ENCODE assay signal across 26 cellular contexts in genomic region chr20:53002786-53003185, GRCh38. TPM values are rescaled to one million over a fixed set of nuclear protein-coding genes. Genes with fewer than 3 reads are reported as not detected.
A peak's percentile ranks its signal among the peaks of the same experiment; 100 is the strongest.
DNase-seq lines count a peak whose midpoint lies in the region; ATAC-seq and TF ChIP-seq lines count a peak whose summit lies in the region.
"Had no signal": no experiment of that assay in that cellular context is flagged by ENCODE, and none has a peak within 500 bp of the region (broad histone marks: within the 10 kb centered on the region; RNA-seq: fewer than 3 reads in every experiment).

No MANE protein-coding gene starts in this region.

- H3K4me2 ChIP-seq in GM23248 (ENCODE audit: unreplicated experiment) (no peak overlapping the region), neural progenitor cell (no peak overlapping the region)
- H3K4me2 ChIP-seq: KMS-11, smooth muscle cell had no signal

- peaks cover 24% of the 10 kb centered on the region for H3K36me3 Mint-ChIP-seq in activated CD4-positive, alpha-beta T cell treated with anti-CD3 and anti-CD28 coated beads, Interleukin-2, amount 10 ng/mL, durations not matched to agents 24 days and 14 days (ENCODE audit: low read depth)
- H3K36me3 Mint-ChIP-seq in activated T-helper 1 cell treated with anti-CD3 and anti-CD28 coated beads, Interleukin-12 subunit alpha, Interleukin-12 subunit beta, Interleukin-2, Interleukin-4 antibody, amounts not matched to agents 30 ng/mL and 10 ng/mL and 1 ng/mL, durations not matched to agents 14 hours and 24 hours and 36 hours (ENCODE audit: low read depth), result peaks cover 28% of the 10 kb centered on the region
- H3K36me3 Mint-ChIP-seq in nephron (ENCODE audit: low read depth) (peaks cover 3% of the 10 kb centered on the region), neural progenitor cell (no peaks in the 10 kb centered on the region)
- H3K36me3 Mint-ChIP-seq: stimulated activated naive B cell treated with anti-CD40 and anti-IgM and Interleukin-4, amounts not matched to agents 10 μg/mL and 1 μg/mL and 100 μg/mL, for 72 hours had no signal

- intact Hi-C loops in activated CD4-positive, alpha-beta T cell treated with anti-CD3 and anti-CD28 coated beads, Interleukin-2, amount 10 ng/mL, durations not matched to agents 24 days and 14 days (cut with micrococcal nuclease), result no loop called here
- intact Hi-C loops in activated T-helper 1 cell treated with anti-CD3 and anti-CD28 coated beads, Interleukin-12 subunit alpha, Interleukin-12 subunit beta, Interleukin-2, Interleukin-4 antibody, amounts not matched to agents 30 ng/mL and 10 ng/mL and 1 ng/mL, durations not matched to agents 14 hours and 24 hours and 36 hours (cut with micrococcal nuclease), result no loop called here

- H3K27me3 ChIP-seq in GM23248 (replicated peaks; ENCODE audit: insufficient read depth), result no peaks in the 10 kb centered on the region
- H3K27me3 ChIP-seq in neural progenitor cell, result no peaks in the 10 kb centered on the region
- H3K27me3 ChIP-seq: body of pancreas, SJSA1, suprapubic skin had no signal

- no peaks in the 10 kb centered on the region for H3K27me3 Mint-ChIP-seq in activated CD4-positive, alpha-beta T cell treated with anti-CD3 and anti-CD28 coated beads, Interleukin-2, amount 10 ng/mL, durations not matched to agents 24 days and 14 days
- no peaks in the 10 kb centered on the region for H3K27me3 Mint-ChIP-seq in activated T-helper 1 cell treated with anti-CD3 and anti-CD28 coated beads, Interleukin-12 subunit alpha, Interleukin-12 subunit beta, Interleukin-2, Interleukin-4 antibody, amounts not matched to agents 30 ng/mL and 10 ng/mL and 1 ng/mL, durations not matched to agents 14 hours and 24 hours and 36 hours (ENCODE audit: insufficient read depth)
- H3K27me3 Mint-ChIP-seq in nephron (ENCODE audit: low read depth), result peaks cover 3% of the 10 kb centered on the region
- no peaks in the 10 kb centered on the region for H3K27me3 Mint-ChIP-seq in neural progenitor cell (ENCODE audit: insufficient read depth, low read depth)

- H3K9ac ChIP-seq in GM23248 (no peak overlapping the region), neural progenitor cell (no peak overlapping the region)
- H3K9ac ChIP-seq: KMS-11 had no signal

- no peaks in the 10 kb centered on the region for H3K9me2 ChIP-seq in GM23248 (ENCODE audit: insufficient read depth)

- H3K27ac ChIP-seq in GM23248 (peak overlapping the region; percentile 31; the same call in 1 of the 2 replicates), neural progenitor cell (no peak overlapping the region)
- H3K27ac ChIP-seq: body of pancreas, epithelial cell of prostate, KMS-11, SJSA1, suprapubic skin, VCaP had no signal

- H3F3A ChIP-seq in GM23248 (ENCODE audit: insufficient read depth), result no peaks in the 10 kb centered on the region
- H3F3A ChIP-seq in neural progenitor cell (ENCODE audit: low read depth), result no peaks in the 10 kb centered on the region

- H3K9me3 ChIP-seq in GM23248 (ENCODE audit: low read depth) (no peaks in the 10 kb centered on the region), neural progenitor cell (ENCODE audit: low read depth) (no peaks in the 10 kb centered on the region)
- H3K9me3 ChIP-seq: body of pancreas, SJSA1, suprapubic skin had no signal

- peak overlapping the region; percentile 77 for H3K27ac Mint-ChIP-seq in activated CD4-positive, alpha-beta T cell treated with anti-CD3 and anti-CD28 coated beads, Interleukin-2, amount 10 ng/mL, durations not matched to agents 24 days and 14 days
- H3K27ac Mint-ChIP-seq in activated T-helper 1 cell treated with anti-CD3 and anti-CD28 coated beads, Interleukin-12 subunit alpha, Interleukin-12 subunit beta, Interleukin-2, Interleukin-4 antibody, amounts not matched to agents 30 ng/mL and 10 ng/mL and 1 ng/mL, durations not matched to agents 14 hours and 24 hours and 36 hours, result peak overlapping the region; percentile 30
- H3K27ac Mint-ChIP-seq in nephron, result peak overlapping the region; percentile 70 to 90 (median 79)
- no peak overlapping the region for H3K27ac Mint-ChIP-seq in neural progenitor cell

- H3K4me1 ChIP-seq in GM23248 (ENCODE audit: insufficient read depth), result 0 out of 2 replicates have a peak, but pooled peaks cover 10% of the 10 kb centered on the region
- H3K4me1 ChIP-seq in neural progenitor cell, result peaks cover 19% of the 10 kb centered on the region
- H3K4me1 ChIP-seq: body of pancreas, SJSA1 had no signal

- no peak for DNase-seq in activated CD4-positive, alpha-beta T cell treated with anti-CD3 and anti-CD28 coated beads, Interleukin-2, amount 10 ng/mL, durations not matched to agents 24 days and 14 days
- DNase-seq in activated CD4-positive, alpha-beta T cell treated with anti-CD3 and anti-CD28 coated beads for 48 hours, result no peak
- no peak for DNase-seq in GM23248
- DNase-seq in activated T-helper 1 cell treated with anti-CD3 and anti-CD28 coated beads, Interleukin-12 subunit alpha, Interleukin-12 subunit beta, Interleukin-2, Interleukin-4 antibody, amounts not matched to agents 30 ng/mL and 10 ng/mL and 1 ng/mL, durations not matched to agents 14 hours and 24 hours and 36 hours (ENCODE audit: low spot score), result no peak
- no peak for DNase-seq in C1 segment of cervical spinal cord (lab: John Stamatoyannopoulos, UW)
- DNase-seq in neural progenitor cell (ENCODE audit: low spot score), result no peak
- DNase-seq: body of pancreas; Calu3; HCEC 1CT; head of caudate nucleus; MV-4-11; NCI-H146; NCI-H524; stimulated activated naive B cell treated with anti-CD40 and anti-IgM and Interleukin-4, amounts not matched to agents 10 μg/mL and 1 μg/mL and 100 μg/mL, for 72 hours had no signal

- H3K9me3 Mint-ChIP-seq in activated CD4-positive, alpha-beta T cell treated with anti-CD3 and anti-CD28 coated beads, Interleukin-2, amount 10 ng/mL, durations not matched to agents 24 days and 14 days, result peaks cover 4% of the 10 kb centered on the region
- H3K9me3 Mint-ChIP-seq in activated T-helper 1 cell treated with anti-CD3 and anti-CD28 coated beads, Interleukin-12 subunit alpha, Interleukin-12 subunit beta, Interleukin-2, Interleukin-4 antibody, amounts not matched to agents 30 ng/mL and 10 ng/mL and 1 ng/mL, durations not matched to agents 14 hours and 24 hours and 36 hours, result no peaks in the 10 kb centered on the region
- no peaks in the 10 kb centered on the region for H3K9me3 Mint-ChIP-seq in nephron
- no peaks in the 10 kb centered on the region for H3K9me3 Mint-ChIP-seq in neural progenitor cell
- H3K9me3 Mint-ChIP-seq: T-helper 2 cell treated with Interferon-gamma antibody and Interleukin-4, amounts not matched to agents 5 μg/mL and 100 μg/mL, for 36 hours had no signal

- no peak overlapping the region for H3K4me3 Mint-ChIP-seq in activated CD4-positive, alpha-beta T cell treated with anti-CD3 and anti-CD28 coated beads, Interleukin-2, amount 10 ng/mL, durations not matched to agents 24 days and 14 days
- H3K4me3 Mint-ChIP-seq in activated T-helper 1 cell treated with anti-CD3 and anti-CD28 coated beads, Interleukin-12 subunit alpha, Interleukin-12 subunit beta, Interleukin-2, Interleukin-4 antibody, amounts not matched to agents 30 ng/mL and 10 ng/mL and 1 ng/mL, durations not matched to agents 14 hours and 24 hours and 36 hours, result no peak overlapping the region
- H3K4me3 Mint-ChIP-seq in nephron, result no peak overlapping the region
- H3K4me3 Mint-ChIP-seq in neural progenitor cell, result no peak overlapping the region

- H3K79me2 ChIP-seq in GM23248 (ENCODE audit: insufficient read depth) (no peaks in the 10 kb centered on the region), neural progenitor cell (ENCODE audit: low read depth) (no peaks in the 10 kb centered on the region)

- in situ Hi-C loops in GM23248 (cut with MboI), result no loop called here

- TF ChIP-seq CTCF in nephron (IDR thresholded peaks at IDR 0.05; ENCODE audit: unreplicated experiment in 3 of 3) (no peak), neural progenitor cell (IDR thresholded peaks at IDR 0.05) (no peak)

- H2AFZ ChIP-seq in GM23248 (no peak overlapping the region), neural progenitor cell (replicated peaks) (no peak overlapping the region)

- no peak for ATAC-seq in GM19397 (IDR thresholded peaks at IDR 0.05; ENCODE audit: unreplicated experiment)
- ATAC-seq: body of pancreas had no signal

- H3K36me3 ChIP-seq in GM23248 (ENCODE audit: low read depth), result no peaks in the 10 kb centered on the region
- no peaks in the 10 kb centered on the region for H3K36me3 ChIP-seq in neural progenitor cell
- H3K36me3 ChIP-seq: SJSA1, suprapubic skin had no signal

- H4K20me1 ChIP-seq in GM23248 (ENCODE audit: insufficient read depth) (no peaks in the 10 kb centered on the region), neural progenitor cell (ENCODE audit: low read depth) (no peaks in the 10 kb centered on the region)

- H3K4me3 ChIP-seq in GM23248, result no peak overlapping the region
- H3K4me3 ChIP-seq in neural progenitor cell, result no peak overlapping the region
- H3K4me3 ChIP-seq: body of pancreas, lung, SJSA1, smooth muscle cell, suprapubic skin had no signal

- H3K4me1 Mint-ChIP-seq in activated CD4-positive, alpha-beta T cell treated with anti-CD3 and anti-CD28 coated beads, Interleukin-2, amount 10 ng/mL, durations not matched to agents 24 days and 14 days, result peaks cover 40% of the 10 kb centered on the region
- peaks cover 54% of the 10 kb centered on the region for H3K4me1 Mint-ChIP-seq in activated T-helper 1 cell treated with anti-CD3 and anti-CD28 coated beads, Interleukin-12 subunit alpha, Interleukin-12 subunit beta, Interleukin-2, Interleukin-4 antibody, amounts not matched to agents 30 ng/mL and 10 ng/mL and 1 ng/mL, durations not matched to agents 14 hours and 24 hours and 36 hours (ENCODE audit: low read depth)
- H3K4me1 Mint-ChIP-seq in nephron (peaks cover 51% of the 10 kb centered on the region), neural progenitor cell (peaks cover 33% of the 10 kb centered on the region)

- 79 to 81% methylated on average over 5 of the region's 5 CpGs for WGBS in GM23248 (ENCODE audit: low coverage in 1 of 2, low lambda C conversion rate in 2 of 2, missing lambda C conversion rate in 2 of 2), 2 experiments

RNA-seq across cellular contexts. Expression of gene TSHZ2, which starts 30.6 kb away (rescaled TPM):
- 28.0 and 29.5 TPM in 2 replicates for total RNA-seq in activated CD4-positive, alpha-beta T cell treated with anti-CD3 and anti-CD28 coated beads, Interleukin-2, amount 10 ng/mL, durations not matched to agents 24 days and 14 days
- 13.4 and 18.5 TPM in 2 replicates for total RNA-seq in GM23248 (2014; rRNA removed; shearing (Covaris generic))
- 4.5 and 6.3 TPM in 2 replicates for polyA plus RNA-seq in GM23248 (2016; fragmentation: Nextera tagmentation; extraction: Ambion mirVana)
- total RNA-seq in activated T-helper 1 cell treated with anti-CD3 and anti-CD28 coated beads, Interleukin-12 subunit alpha, Interleukin-12 subunit beta, Interleukin-2, Interleukin-4 antibody, amounts not matched to agents 30 ng/mL and 10 ng/mL and 1 ng/mL, durations not matched to agents 14 hours and 24 hours and 36 hours, result 26.0 and 27.5 TPM in 2 replicates
- total RNA-seq in neural progenitor cell (ENCODE audit: low replicate concordance), result 1.8 and 3.9 TPM in 2 replicates
- total RNA-seq: Calu3, osteocyte, SJSA1 had no signal
- polyA plus RNA-seq: BJ had no signal
